Comparison of ENCODE assay signal across 9 cellular contexts in the genomic region with DNA sequence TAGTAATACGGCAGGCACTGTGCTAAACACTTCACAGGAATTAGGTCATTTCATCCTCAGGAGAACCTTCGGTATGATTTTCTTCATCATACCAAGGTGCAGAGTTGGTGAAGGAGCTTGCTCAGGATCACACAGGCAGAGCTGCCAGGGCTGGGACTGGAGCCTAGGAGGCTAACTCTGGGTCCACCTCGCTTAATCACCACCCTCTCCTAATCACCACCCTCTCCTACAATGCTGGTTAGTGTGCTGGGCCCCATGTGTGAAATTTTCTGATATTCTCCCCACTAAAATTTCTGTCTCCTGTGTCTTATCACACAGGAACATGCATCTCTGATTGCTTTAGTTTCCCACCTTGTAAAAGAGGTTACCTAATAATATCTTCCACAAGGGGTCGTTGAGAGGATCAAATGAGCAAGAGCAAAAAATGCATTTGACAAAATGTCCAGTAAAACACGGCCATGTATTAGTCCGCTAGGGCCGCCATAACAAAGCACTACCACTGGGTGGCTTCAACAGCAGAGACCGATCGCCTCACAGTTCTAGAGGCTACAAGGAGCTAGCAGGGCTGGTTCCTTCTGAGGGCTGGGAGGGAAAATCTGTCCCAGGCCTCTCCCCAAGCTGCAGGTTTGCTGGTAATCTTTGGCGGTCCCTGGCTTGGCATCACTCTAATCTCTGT.
DNase-seq lines count a peak whose midpoint lies in the region; ATAC-seq, FAIRE-seq and TF ChIP-seq lines count a peak whose summit lies in the region.
"Had no signal": no experiment of that assay in that cellular context is flagged by ENCODE, and none has a peak within 500 bp of the region (broad histone marks: within the 10 kb centered on the region; RNA-seq: fewer than 3 reads in every experiment).

No MANE protein-coding gene starts in this region.

- FAIRE-seq in astrocyte (lab: Jason Lieb, UNC), result no peak
- FAIRE-seq in HTR-8/SVneo (lab: Jason Lieb, UNC), result no peak

- no peaks in the 10 kb centered on the region for H3K27me3 ChIP-seq in astrocyte (ENCODE audit: insufficient read depth, low read length)
- no peaks in the 10 kb centered on the region for H3K27me3 ChIP-seq in neural progenitor cell

- H3K27ac ChIP-seq in astrocyte (ENCODE audit: low read depth, low read length) (no peak overlapping the region), neural progenitor cell (no peak overlapping the region)
- H3K27ac ChIP-seq: PC-9 had no signal

- peaks cover 4% of the 10 kb centered on the region for H3K4me1 ChIP-seq in astrocyte (ENCODE audit: insufficient read depth, low read length)
- no peaks in the 10 kb centered on the region for H3K4me1 ChIP-seq in neural progenitor cell

- no peaks in the 10 kb centered on the region for H4K20me1 ChIP-seq in astrocyte (ENCODE audit: insufficient read depth, low read length)
- no peaks in the 10 kb centered on the region for H4K20me1 ChIP-seq in neural progenitor cell (ENCODE audit: low read depth)

- H3K27me3 Mint-ChIP-seq in astrocyte (ENCODE audit: low read depth, unreplicated experiment), result no peaks in the 10 kb centered on the region
- no peaks in the 10 kb centered on the region for H3K27me3 Mint-ChIP-seq in neural progenitor cell (ENCODE audit: insufficient read depth, low read depth)

- H3K36me3 ChIP-seq in astrocyte (ENCODE audit: insufficient read depth, low read length) (no peaks in the 10 kb centered on the region), neural progenitor cell (no peaks in the 10 kb centered on the region)

- peak; percentile 69 for DNase-seq in HT-29 (ENCODE audit: low spot score)
- no peak for DNase-seq in astrocyte (ENCODE audit: low read depth)
- DNase-seq in neural progenitor cell (ENCODE audit: low spot score), result peak; percentile 58
- DNase-seq in HTR-8/SVneo (ENCODE audit: insufficient read length, low spot score), result no peak
- DNase-seq: midbrain, PC-9 had no signal

- H3K4me1 Mint-ChIP-seq in astrocyte (ENCODE audit: low read depth, unreplicated experiment), result peaks cover 4% of the 10 kb centered on the region
- H3K4me1 Mint-ChIP-seq in neural progenitor cell, result peaks cover 5% of the 10 kb centered on the region

- H3K4me2 ChIP-seq in astrocyte (ENCODE audit: low read length), result no peak overlapping the region
- no peak overlapping the region for H3K4me2 ChIP-seq in neural progenitor cell
- H3K4me2 ChIP-seq: PC-9 had no signal

- no peak overlapping the region for H3K4me3 ChIP-seq in GM12875 (ENCODE audit: low read depth, low read length)
- H3K4me3 ChIP-seq in astrocyte (ENCODE audit: insufficient read depth, low read depth, low read length), result no peak overlapping the region
- H3K4me3 ChIP-seq in neural progenitor cell, result no peak overlapping the region
- H3K4me3 ChIP-seq: PC-9 had no signal

- ATAC-seq in HG03457 (IDR thresholded peaks at IDR 0.05; ENCODE audit: unreplicated experiment), result no peak
- ATAC-seq in HG03045 (IDR thresholded peaks at IDR 0.05; ENCODE audit: unreplicated experiment), result no peak

- no peaks in the 10 kb centered on the region for H3F3A ChIP-seq in neural progenitor cell (ENCODE audit: low read depth)

- H3K27ac Mint-ChIP-seq in astrocyte (ENCODE audit: unreplicated experiment) (no peak overlapping the region), neural progenitor cell (no peak overlapping the region)

- no peak overlapping the region for H3K9ac ChIP-seq in astrocyte (ENCODE audit: low read length)
- no peak overlapping the region for H3K9ac ChIP-seq in neural progenitor cell

- TF ChIP-seq CTCF in GM12875 (IDR thresholded peaks at IDR 0.05; ENCODE audit: borderline replicate concordance, insufficient read depth, low read depth, low read length) (peak; percentile 44; the same call in 1 of the 2 replicates), astrocyte (IDR thresholded peaks at IDR 0.05; ENCODE audit: insufficient read depth, low read depth, low read length) (peak; percentile 22), neural progenitor cell (IDR thresholded peaks at IDR 0.05) (peak; percentile 57)

- H2AFZ ChIP-seq in astrocyte (ENCODE audit: low read depth, low read length) (no peak overlapping the region), neural progenitor cell (replicated peaks) (peak overlapping the region; percentile 27)
- H2AFZ ChIP-seq: PC-9 had no signal

- H3K4me3 Mint-ChIP-seq in astrocyte (ENCODE audit: unreplicated experiment) (no peak overlapping the region), neural progenitor cell (no peak overlapping the region)

- no peaks in the 10 kb centered on the region for H3K9me3 ChIP-seq in astrocyte (ENCODE audit: insufficient read depth, low read depth, low read length)
- H3K9me3 ChIP-seq in neural progenitor cell (ENCODE audit: low read depth), result no peaks in the 10 kb centered on the region

- no peaks in the 10 kb centered on the region for H3K9me3 Mint-ChIP-seq in astrocyte (ENCODE audit: unreplicated experiment)
- H3K9me3 Mint-ChIP-seq in neural progenitor cell, result no peaks in the 10 kb centered on the region

- H3K36me3 Mint-ChIP-seq in astrocyte (ENCODE audit: low read depth, unreplicated experiment), result no peaks in the 10 kb centered on the region
- no peaks in the 10 kb centered on the region for H3K36me3 Mint-ChIP-seq in neural progenitor cell

- no peaks in the 10 kb centered on the region for H3K79me2 ChIP-seq in astrocyte (ENCODE audit: insufficient read depth, low read length)
- no peaks in the 10 kb centered on the region for H3K79me2 ChIP-seq in neural progenitor cell (ENCODE audit: low read depth)

Comparison
In these comparisons a context has a peak if more than half of its experiments do, and no peak if none do; other contexts are left out.
1. DNase-seq: peak in HT-29 (single experiment) and neural progenitor cell (single experiment); none in astrocyte (single experiment) and HTR-8/SVneo (single experiment).
2. Peak in every context shown above with its lines, with median percentiles within 50 percentile points of each other: CTCF ChIP-seq.